ENCODE assay signal across 18 cellular contexts in genomic region chrY:8564421-8564820, GRCh38.
DNase-seq lines count a peak whose midpoint lies in the region; ATAC-seq lines count a peak whose summit lies in the region.
"Had no signal": no experiment of that assay in that cellular context is flagged by ENCODE, and none has a peak within 500 bp of the region (broad histone marks: within the 10 kb centered on the region; RNA-seq: fewer than 3 reads in every experiment).

No MANE protein-coding gene starts in this region.

- DNase-seq in G401 (ENCODE audit: low spot score) = peak; percentile 81
- peak; percentile 50 for DNase-seq in NCI-H2171 treated with DMSO at 0.1 percent for 48 hours (lab: John Stamatoyannopoulos, UW)
- peak; percentile 37 for DNase-seq in cerebellum (ENCODE audit: low spot score)
- DNase-seq in naive thymus-derived CD8-positive, alpha-beta T cell = no peak
- DNase-seq in CD8-positive, alpha-beta memory T cell = no peak
- DNase-seq: AML-193; Caco-2; Calu3; CD4-positive, alpha-beta T cell; CD8-positive, alpha-beta T cell; DMS79 treated with DMSO at 0.1 percent for 48 hours; GDM1 had no signal

- H3K27ac Mint-ChIP-seq in naive thymus-derived CD8-positive, alpha-beta T cell = no peak overlapping the region
- H3K27ac Mint-ChIP-seq in CD8-positive, alpha-beta memory T cell = no peak overlapping the region
- H3K27ac Mint-ChIP-seq: B cell; CD4-positive, alpha-beta T cell; CD8-positive, alpha-beta T cell had no signal

- in situ Hi-C loops in G401 (cut with HindIII; ENCODE audit: low sequenced_read_pairs) = no loop called here

- no peaks in the 10 kb centered on the region for H3K4me1 Mint-ChIP-seq in naive thymus-derived CD8-positive, alpha-beta T cell
- no peaks in the 10 kb centered on the region for H3K4me1 Mint-ChIP-seq in CD8-positive, alpha-beta memory T cell
- H3K4me1 Mint-ChIP-seq: B cell had no signal

- H3K36me3 Mint-ChIP-seq in naive thymus-derived CD8-positive, alpha-beta T cell = no peaks in the 10 kb centered on the region
- no peaks in the 10 kb centered on the region for H3K36me3 Mint-ChIP-seq in CD8-positive, alpha-beta memory T cell
- H3K36me3 Mint-ChIP-seq: CD8-positive, alpha-beta T cell had no signal

- H3K9me3 ChIP-seq in CD8-positive, alpha-beta memory T cell (ENCODE audit: low read length) = no peaks in the 10 kb centered on the region
- H3K9me3 ChIP-seq: A549; BLaER1 treated with 17β-estradiol and CSF1 and Interleukin-3, amounts not matched to agents 10 nM and 100 nM; Caco-2 had no signal

- H3K4me3 Mint-ChIP-seq in naive thymus-derived CD8-positive, alpha-beta T cell = no peak overlapping the region
- H3K4me3 Mint-ChIP-seq in CD8-positive, alpha-beta memory T cell = no peak overlapping the region
- H3K4me3 Mint-ChIP-seq: B cell; CD4-positive, alpha-beta T cell; CD8-positive, alpha-beta T cell had no signal

- ATAC-seq in naive thymus-derived CD8-positive, alpha-beta T cell = no peak
- ATAC-seq: A549; CD8-positive, alpha-beta T cell; GM12878 had no signal

- no peaks in the 10 kb centered on the region for H3K4me1 ChIP-seq in CD8-positive, alpha-beta memory T cell (ENCODE audit: insufficient read depth, low read length)
- H3K4me1 ChIP-seq: A549; BLaER1 treated with 17β-estradiol and CSF1 and Interleukin-3, amounts not matched to agents 10 nM and 100 nM; Caco-2 had no signal

- POLR2A ChIA-PET in naive thymus-derived CD8-positive, alpha-beta T cell (lab: Charles Lee) = no interaction called here
- POLR2A ChIA-PET in CD8-positive, alpha-beta memory T cell (lab: Charles Lee) = no interaction called here

- peaks cover 0 to 7% (median 0%) of the 10 kb centered on the region in 5 donors for H3K27me3 Mint-ChIP-seq in naive thymus-derived CD8-positive, alpha-beta T cell
- H3K27me3 Mint-ChIP-seq in CD8-positive, alpha-beta memory T cell = no peaks in the 10 kb centered on the region
- H3K27me3 Mint-ChIP-seq: B cell; CD4-positive, alpha-beta T cell had no signal

- no peak overlapping the region for H3K27ac ChIP-seq in CD8-positive, alpha-beta memory T cell (ENCODE audit: low read depth, low read length)
- H3K27ac ChIP-seq: 22Rv1; A549; BLaER1 treated with 17β-estradiol and CSF1 and Interleukin-3, amounts not matched to agents 10 nM and 100 nM; C4-2B had no signal

- H3K9me3 Mint-ChIP-seq in naive thymus-derived CD8-positive, alpha-beta T cell = no peaks in the 10 kb centered on the region
- H3K9me3 Mint-ChIP-seq in CD8-positive, alpha-beta memory T cell = no peaks in the 10 kb centered on the region
- H3K9me3 Mint-ChIP-seq: CD4-positive, alpha-beta T cell; CD8-positive, alpha-beta T cell had no signal

- CTCF ChIA-PET in CD8-positive, alpha-beta memory T cell (lab: Charles Lee) = no interaction called here

- H3K36me3 ChIP-seq in CD8-positive, alpha-beta memory T cell (ENCODE audit: insufficient read depth, low read length) = no peaks in the 10 kb centered on the region
- H3K36me3 ChIP-seq: BLaER1 treated with 17β-estradiol and CSF1 and Interleukin-3, amounts not matched to agents 10 nM and 100 nM had no signal

- H3K4me3 ChIP-seq in CD8-positive, alpha-beta memory T cell (ENCODE audit: low read length) = no peak overlapping the region
- H3K4me3 ChIP-seq: A549; BLaER1 treated with 17β-estradiol and CSF1 and Interleukin-3, amounts not matched to agents 10 nM and 100 nM; GM12878 had no signal

- H3K27me3 ChIP-seq in CD8-positive, alpha-beta memory T cell (ENCODE audit: insufficient read depth, low read length, poor library complexity, severe bottlenecking) = no peaks in the 10 kb centered on the region
- H3K27me3 ChIP-seq: BLaER1 treated with 17β-estradiol and CSF1 and Interleukin-3, amounts not matched to agents 10 nM and 100 nM had no signal

Comparison
In these comparisons a context has a peak if more than half of its experiments do, and no peak if none do; other contexts are left out.
1. DNase-seq: peak in G401 (single experiment), NCI-H2171 treated with DMSO at 0.1 percent for 48 hours (single experiment) and cerebellum (single experiment); none in naive thymus-derived CD8-positive, alpha-beta T cell (0 of 10) and CD8-positive, alpha-beta memory T cell (0 of 5).